In genomic region chr5:178672635-178673034, GRCh38 we compare ENCODE assay signal across 13 cellular contexts.
"Had no signal": no experiment of that assay in that cellular context is flagged by ENCODE, and none has a peak within 500 bp of the region (broad histone marks: within the 10 kb centered on the region; RNA-seq: fewer than 3 reads in every experiment).

No MANE protein-coding gene starts in this region.

- H3K36me3 Mint-ChIP-seq: activated naive CD4-positive, alpha-beta T cell treated with anti-CD3 and anti-CD28 coated beads, Interleukin-2, amount 50 U/mL, for 72 hours; brain; naive thymus-derived CD8-positive, alpha-beta T cell; T-cell had no signal

- DNase-seq: activated T-cell treated with anti-CD3 and anti-CD28 coated beads for 4 hours; central memory CD4-positive, alpha-beta T cell; islet precursor cell; mucosa of descending colon; naive thymus-derived CD8-positive, alpha-beta T cell; pancreas; T-cell; T-helper 9 cell; thyroid gland had no signal

- H3K4me3 Mint-ChIP-seq: brain; naive thymus-derived CD8-positive, alpha-beta T cell; T-cell had no signal

- ATAC-seq: activated CD4-positive, CD25-positive, alpha-beta regulatory T cell treated with anti-CD3 and anti-CD28 coated beads, Interleukin-2, amount 50 U/mL, for 24 hours; activated naive CD4-positive, alpha-beta T cell treated with anti-CD3 and anti-CD28 coated beads, Interleukin-2, amount 50 U/mL, for 72 hours; esophagus mucosa; mucosa of descending colon; naive thymus-derived CD8-positive, alpha-beta T cell; pancreas; T-cell had no signal

- H3K9me3 Mint-ChIP-seq: activated naive CD4-positive, alpha-beta T cell treated with anti-CD3 and anti-CD28 coated beads, Interleukin-2, amount 50 U/mL, for 72 hours; T-cell had no signal

- H3K27ac Mint-ChIP-seq: activated naive CD4-positive, alpha-beta T cell treated with anti-CD3 and anti-CD28 coated beads, Interleukin-2, amount 50 U/mL, for 72 hours; naive thymus-derived CD8-positive, alpha-beta T cell; T-cell had no signal

- H3K4me1 Mint-ChIP-seq: naive thymus-derived CD8-positive, alpha-beta T cell; T-cell had no signal
